12 cellular contexts compared by ENCODE assay signal in genomic region chr11:75371930-75372876, GRCh38. TPM values are rescaled to one million over a fixed set of nuclear protein-coding genes. Genes with fewer than 3 reads are reported as not detected.
DNase-seq lines count a peak whose midpoint lies in the region; ATAC-seq and TF ChIP-seq lines count a peak whose summit lies in the region.
"Had no signal": no experiment of that assay in that cellular context is flagged by ENCODE, and none has a peak within 500 bp of the region (broad histone marks: within the 10 kb centered on the region; RNA-seq: fewer than 3 reads in every experiment).

No MANE protein-coding gene starts in this region.

- ATAC-seq in omental fat pad (ENCODE audit: low FRiP score) (peak; percentile 74), HG03045 (IDR thresholded peaks at IDR 0.05; ENCODE audit: unreplicated experiment) (no peak), HG03460 (IDR thresholded peaks at IDR 0.05; ENCODE audit: unreplicated experiment) (no peak)

- POLR2A ChIA-PET in activated CD4-positive, alpha-beta memory T cell treated with anti-CD3 and anti-CD28 coated beads, Interleukin-2, amount 10 ng/mL, durations not matched to agents 7 days and 5 days (lab: Charles Lee): interaction anchor here (0.7 to 1.8 kb wide), 7 partner anchors 10 to 96 kb away, joined by 3 to 4 read pairs (median 3); partner anchors contain the start of gene ARRB1

- peaks cover 10% of the 10 kb centered on the region for H3K9me3 ChIP-seq in endodermal cell (ENCODE audit: control insufficient read depth, low read length)
- H3K9me3 ChIP-seq: SJSA1 had no signal

- H3K4me1 Mint-ChIP-seq in endodermal cell: peaks cover 25% of the 10 kb centered on the region
- H3K4me1 Mint-ChIP-seq in activated CD4-positive, alpha-beta memory T cell treated with anti-CD3 and anti-CD28 coated beads, Interleukin-2, amount 10 ng/mL, durations not matched to agents 7 days and 5 days: peaks cover 28% of the 10 kb centered on the region

- peaks cover 10% of the 10 kb centered on the region for H3K4me1 ChIP-seq in endodermal cell (ENCODE audit: control insufficient read depth, insufficient read depth, low read length)

- H3K36me3 Mint-ChIP-seq in endodermal cell (ENCODE audit: low read depth): peaks cover 2% of the 10 kb centered on the region
- H3K36me3 Mint-ChIP-seq in activated CD4-positive, alpha-beta memory T cell treated with anti-CD3 and anti-CD28 coated beads, Interleukin-2, amount 10 ng/mL, durations not matched to agents 7 days and 5 days (ENCODE audit: low read depth): peaks cover 5% of the 10 kb centered on the region

- H3K4me3 Mint-ChIP-seq in endodermal cell: no peak overlapping the region
- no peak overlapping the region for H3K4me3 Mint-ChIP-seq in activated CD4-positive, alpha-beta memory T cell treated with anti-CD3 and anti-CD28 coated beads, Interleukin-2, amount 10 ng/mL, durations not matched to agents 7 days and 5 days
- H3K4me3 Mint-ChIP-seq: stimulated activated naive CD8-positive, alpha-beta T cell treated with anti-CD3 and anti-CD28 coated beads, Interleukin-15, Interleukin-2, amounts not matched to agents 100 ng/mL and 50 ng/mL, for 24 hours had no signal

- no peaks in the 10 kb centered on the region for H3K27me3 ChIP-seq in endodermal cell (ENCODE audit: control insufficient read depth, insufficient read depth, low read length, poor library complexity, severe bottlenecking)
- H3K27me3 ChIP-seq: SJSA1 had no signal

- TF ChIP-seq CTCF in endodermal cell (conservative IDR thresholded peaks at IDR 0.05): no peak
- no peak for TF ChIP-seq CTCF in omental fat pad (IDR thresholded peaks at IDR 0.05)

- peak overlapping the region; percentile 26 for H3K4me3 ChIP-seq in endodermal cell (ENCODE audit: low read length)
- H3K4me3 ChIP-seq: SJSA1 had no signal

- H3K9ac ChIP-seq in endodermal cell (ENCODE audit: extremely low read depth, low read length, poor library complexity, severe bottlenecking): no peak overlapping the region

- H3K9me3 Mint-ChIP-seq in endodermal cell: peaks cover 10% of the 10 kb centered on the region
- H3K9me3 Mint-ChIP-seq in activated CD4-positive, alpha-beta memory T cell treated with anti-CD3 and anti-CD28 coated beads, Interleukin-2, amount 10 ng/mL, durations not matched to agents 7 days and 5 days: peaks cover 3% of the 10 kb centered on the region
- H3K9me3 Mint-ChIP-seq: stimulated activated naive CD8-positive, alpha-beta T cell treated with anti-CD3 and anti-CD28 coated beads, Interleukin-15, Interleukin-2, amounts not matched to agents 100 ng/mL and 50 ng/mL, for 24 hours had no signal

- no peaks in the 10 kb centered on the region for H3K27me3 Mint-ChIP-seq in endodermal cell (ENCODE audit: insufficient read depth)
- no peaks in the 10 kb centered on the region for H3K27me3 Mint-ChIP-seq in activated CD4-positive, alpha-beta memory T cell treated with anti-CD3 and anti-CD28 coated beads, Interleukin-2, amount 10 ng/mL, durations not matched to agents 7 days and 5 days
- H3K27me3 Mint-ChIP-seq: stimulated activated naive CD8-positive, alpha-beta T cell treated with anti-CD3 and anti-CD28 coated beads, Interleukin-15, Interleukin-2, amounts not matched to agents 100 ng/mL and 50 ng/mL, for 24 hours had no signal

- no peak overlapping the region for H3K27ac ChIP-seq in endodermal cell (ENCODE audit: low read depth, low read length)
- H3K27ac ChIP-seq: SJSA1 had no signal

- peak overlapping the region; percentile 76 for H3K27ac Mint-ChIP-seq in endodermal cell
- no peak overlapping the region for H3K27ac Mint-ChIP-seq in activated CD4-positive, alpha-beta memory T cell treated with anti-CD3 and anti-CD28 coated beads, Interleukin-2, amount 10 ng/mL, durations not matched to agents 7 days and 5 days
- H3K27ac Mint-ChIP-seq: stimulated activated naive CD8-positive, alpha-beta T cell treated with anti-CD3 and anti-CD28 coated beads, Interleukin-15, Interleukin-2, amounts not matched to agents 100 ng/mL and 50 ng/mL, for 24 hours had no signal

- 72 to 85% methylated on average over 4 to 8 of the region's 8 CpGs for WGBS in endodermal cell (ENCODE audit: insufficient coverage in 1 of 2, insufficient read length in 1 of 2), 2 experiments

- CTCF ChIA-PET in activated CD4-positive, alpha-beta memory T cell treated with anti-CD3 and anti-CD28 coated beads, Interleukin-2, amount 10 ng/mL, durations not matched to agents 7 days and 5 days (lab: Charles Lee): interaction anchor here (0.6 to 2.0 kb wide), 8 partner anchors 10 to 124 kb away, joined by 3 to 9 read pairs (median 5); no protein-coding TSS in a partner anchor

- H3K36me3 ChIP-seq in endodermal cell (ENCODE audit: control insufficient read depth, insufficient read depth, low read length): no peaks in the 10 kb centered on the region
- H3K36me3 ChIP-seq: SJSA1 had no signal

- in situ Hi-C loops in Caki2 (cut with HindIII; ENCODE audit: low pct_unique_long_range_greater_than_20kb, low sequenced_read_pairs): no loop called here

- DNase-seq in Caki2 (ENCODE audit: low read depth) (peak; percentile 76), M059J (ENCODE audit: low read depth) (peak; percentile 51), endodermal cell (no peak), omental fat pad (ENCODE audit: low spot score) (no peak), cortex of kidney (lab: John Stamatoyannopoulos, UW) (no peak)
- no peak for DNase-seq in activated CD4-positive, alpha-beta memory T cell treated with anti-CD3 and anti-CD28 coated beads, Interleukin-2, amount 10 ng/mL, durations not matched to agents 7 days and 5 days
- DNase-seq: KG1; stimulated activated CD4-positive, alpha-beta T cell treated with anti-CD3 and anti-CD28 coated beads, Interleukin-12 subunit alpha, Interleukin-12 subunit beta, amount 100 ng/mL, for 4 hours had no signal

RNA-seq across cellular contexts. Expression of gene ARRB1, which starts 20.7 kb away (rescaled TPM):
- total RNA-seq in Caki2 (2014; rRNA removed; shearing (Covaris generic); ENCODE audit: low replicate concordance): 23.1 and 34.9 TPM in 2 replicates
- 5.8 and 9.1 TPM in 2 replicates for total RNA-seq in M059J (2014; rRNA removed; shearing (Covaris generic))
- total RNA-seq in endodermal cell: 100 to 1,000 TPM in 1 of 2 donors, 10 to 100 TPM in 1; 41.7 to 128 TPM
- polyA plus RNA-seq in endodermal cell (2013, experiment 1 of 2): 19.7 TPM
- polyA plus RNA-seq in endodermal cell (2013, experiment 2 of 2): 23.1 TPM
- 10 to 100 TPM; 34.7 to 75.0 (median 58.1) TPM for total RNA-seq in omental fat pad
- total RNA-seq in activated CD4-positive, alpha-beta memory T cell treated with anti-CD3 and anti-CD28 coated beads, Interleukin-2, amount 10 ng/mL, durations not matched to agents 7 days and 5 days: 10 to 100 TPM; 13.4 to 19.0 TPM

RNA-seq across cellular contexts. Expression of gene RPS3, which starts 27.1 kb away (rescaled TPM):
- total RNA-seq in Caki2 (2014; rRNA removed; shearing (Covaris generic); ENCODE audit: low replicate concordance): 1,630 and 1,968 TPM in 2 replicates
- total RNA-seq in M059J (2014; rRNA removed; shearing (Covaris generic)): 795 and 1,166 TPM in 2 replicates
- total RNA-seq in endodermal cell: 1,000 to 10,000 TPM; 2,923 to 3,877 TPM
- 3,185 TPM for polyA plus RNA-seq in endodermal cell (2013, experiment 1 of 2)
- 3,073 TPM for polyA plus RNA-seq in endodermal cell (2013, experiment 2 of 2)
- 1,000 to 10,000 TPM in 3 of 4 donors, 100 to 1,000 TPM in 1; 876 to 1,394 (median 1,127) TPM for total RNA-seq in omental fat pad
- total RNA-seq in activated CD4-positive, alpha-beta memory T cell treated with anti-CD3 and anti-CD28 coated beads, Interleukin-2, amount 10 ng/mL, durations not matched to agents 7 days and 5 days: 1,000 to 10,000 TPM; 2,828 to 2,853 TPM

Comparison
In these comparisons a context has a peak if more than half of its experiments do, and no peak if none do; other contexts are left out.
1. DNase-seq: peak in Caki2 (single experiment) and M059J (single experiment); none in endodermal cell (single experiment), omental fat pad (single experiment), cortex of kidney (single experiment) and activated CD4-positive, alpha-beta memory T cell treated with anti-CD3 and anti-CD28 coated beads, Interleukin-2, amount 10 ng/mL, durations not matched to agents 7 days and 5 days (single experiment).